ENCODE assay signal across 8 cellular contexts in genomic region chr22:17120711-17121234, GRCh38. TPM values are rescaled to one million over a fixed set of nuclear protein-coding genes. Genes with fewer than 3 reads are reported as not detected.
DNase-seq lines count a peak whose midpoint lies in the region; ATAC-seq and TF ChIP-seq lines count a peak whose summit lies in the region.

No MANE protein-coding gene starts in this region.

- H2AFZ ChIP-seq in H9 (ENCODE audit: low read length), result no peak overlapping the region

- ATAC-seq in activated naive CD8-positive, alpha-beta T cell treated with anti-CD3 and anti-CD28 coated beads, Interleukin-2, amount 10 ng/mL, durations not matched to agents 7 days and 5 days (ENCODE audit: low read depth), result peak; percentile 10
- ATAC-seq in left lobe of liver (peak; percentile 7), GM21423 (IDR thresholded peaks at IDR 0.05; ENCODE audit: unreplicated experiment) (no peak), HG02970 (IDR thresholded peaks at IDR 0.05; ENCODE audit: low FRiP score, unreplicated experiment) (no peak)

- no peaks in the 10 kb centered on the region for H3K36me3 ChIP-seq in transverse colon

- H3K4me1 ChIP-seq in H9 (ENCODE audit: insufficient read depth, low read length) (no peaks in the 10 kb centered on the region; the same call in 1 of the 2 replicates), transverse colon (peaks cover 3 to 25% (median 11%) of the 10 kb centered on the region in 4 donors)

- no peak overlapping the region for H3K14ac ChIP-seq in H9 (ENCODE audit: insufficient read depth, low read length)

- no peak for TF ChIP-seq CTCF in AG04450 (IDR thresholded peaks at IDR 0.05; ENCODE audit: low read depth, low read length)
- TF ChIP-seq CTCF in H9 (conservative IDR thresholded peaks at IDR 0.05), result no peak
- no peak for TF ChIP-seq CTCF in transverse colon (IDR thresholded peaks at IDR 0.05)

- no peak overlapping the region for H3K27ac ChIP-seq in AG04450 (ENCODE audit: low read depth, low read length)
- no peak overlapping the region for H3K27ac ChIP-seq in H9 (ENCODE audit: insufficient read length, low read depth, low read length)
- no peak overlapping the region for H3K27ac ChIP-seq in transverse colon

- TF ChIP-seq POLR2A in transverse colon (IDR thresholded peaks at IDR 0.05), result no peak

- CTCF ChIA-PET in AG04450 (lab: Charles Lee), result no interaction called here

- no peaks in the 10 kb centered on the region for H3K79me1 ChIP-seq in H9 (ENCODE audit: insufficient read depth, low read depth, low read length, poor library complexity, severe bottlenecking)

- no peak overlapping the region for H3K27ac Mint-ChIP-seq in H9
- H3K27ac Mint-ChIP-seq in activated naive CD8-positive, alpha-beta T cell treated with anti-CD3 and anti-CD28 coated beads, Interleukin-2, amount 10 ng/mL, durations not matched to agents 7 days and 5 days, result no peak overlapping the region

- WGBS in H9 (ENCODE audit: extremely low coverage, insufficient read length, low lambda C conversion rate), result no CpG with 5 or more reads among the region's 70 CpGs
- WGBS in transverse colon (ENCODE audit: low coverage in 1 of 2), 2 donors, result 0% methylated on average over 3 of the region's 70 CpGs; no CpG with 5 or more reads in 1 of the 2 donors

- no peak overlapping the region for H3K9ac ChIP-seq in H9 (ENCODE audit: extremely low read depth, insufficient read length, low read length)

- no peak for TF ChIP-seq EP300 in transverse colon (IDR thresholded peaks at IDR 0.05; ENCODE audit: low read depth)

- no peak for DNase-seq in AG04450 (ENCODE audit: low read depth, low spot score)
- no peak for DNase-seq in H9
- peak; percentile 48 for DNase-seq in activated naive CD8-positive, alpha-beta T cell treated with anti-CD3 and anti-CD28 coated beads, Interleukin-2, amount 10 ng/mL, durations not matched to agents 7 days and 5 days
- no peak for DNase-seq in left lobe of liver (ENCODE audit: low spot score)
- DNase-seq in transverse colon, result no peak
- DNase-seq in superior temporal gyrus (ENCODE audit: extremely low spot score), result no peak

- H3K27me3 ChIP-seq in AG04450 (ENCODE audit: control insufficient read depth, insufficient read depth, low read length), result peaks cover 26% of the 10 kb centered on the region
- no peaks in the 10 kb centered on the region for H3K27me3 ChIP-seq in H9 (ENCODE audit: insufficient read depth, low read length)
- H3K27me3 ChIP-seq in transverse colon, result peaks cover 57% of the 10 kb centered on the region

- H2BK120ac ChIP-seq in H9 (ENCODE audit: low read depth, low read length, poor library complexity, severe bottlenecking), result no peak overlapping the region

- H3T11ph ChIP-seq in H9 (ENCODE audit: low read length), result no peak overlapping the region

- H3K18ac ChIP-seq in H9 (ENCODE audit: insufficient read length, low read depth, low read length), result no peak overlapping the region

- no peak overlapping the region for H2AK5ac ChIP-seq in H9 (ENCODE audit: insufficient read length, low read length)

- intact Hi-C loops in transverse colon (cut with DNase I; ENCODE audit: low total_unique reads), result no loop called here

- H3K36me3 Mint-ChIP-seq in H9 (ENCODE audit: insufficient read depth in 1 of 3, low read depth in 3 of 3), result peaks cover 0 to 4% (median 0%) of the 10 kb centered on the region in 3 experiments; a peak in 2 of 7 replicates
- H3K36me3 Mint-ChIP-seq in activated naive CD8-positive, alpha-beta T cell treated with anti-CD3 and anti-CD28 coated beads, Interleukin-2, amount 10 ng/mL, durations not matched to agents 7 days and 5 days, result no peaks in the 10 kb centered on the region

- H3K23ac ChIP-seq in H9 (ENCODE audit: insufficient read length, low read depth, low read length), result no peak overlapping the region

- H3K4me2 ChIP-seq in H9 (ENCODE audit: insufficient read depth, insufficient read length, low read length), result peak overlapping the region; percentile 14

- no peak overlapping the region for H2BK12ac ChIP-seq in H9 (ENCODE audit: insufficient read length, low read depth, low read length)

- H2BK20ac ChIP-seq in H9 (ENCODE audit: low read depth, low read length, poor library complexity, severe bottlenecking), result no peak overlapping the region

- H3K4me3 ChIP-seq in AG04450 (ENCODE audit: low read depth, low read length) (peak overlapping the region; percentile 46), transverse colon (peak overlapping the region; percentile 13 to 77 (median 44))

- in situ Hi-C loops in transverse colon (cut with MboI; ENCODE audit: low pct_ligation_motif_present in 1 of 4, low pct_unique_long_range_greater_than_20kb in 1 of 4, low sequenced_read_pairs in 3 of 4), result no loop called here

- peaks cover 6% of the 10 kb centered on the region for H3K23me2 ChIP-seq in H9 (ENCODE audit: insufficient read length, low read depth, low read length, poor library complexity, severe bottlenecking)

- no peak overlapping the region for H2BK5ac ChIP-seq in H9 (ENCODE audit: insufficient read length, low read length)

- H3K4me1 Mint-ChIP-seq in H9, result peaks cover 35 to 37% of the 10 kb centered on the region in 2 experiments
- H3K4me1 Mint-ChIP-seq in activated naive CD8-positive, alpha-beta T cell treated with anti-CD3 and anti-CD28 coated beads, Interleukin-2, amount 10 ng/mL, durations not matched to agents 7 days and 5 days, result peaks cover 31% of the 10 kb centered on the region

- H3K9me3 Mint-ChIP-seq in H9, result no peaks in the 10 kb centered on the region
- H3K9me3 Mint-ChIP-seq in activated naive CD8-positive, alpha-beta T cell treated with anti-CD3 and anti-CD28 coated beads, Interleukin-2, amount 10 ng/mL, durations not matched to agents 7 days and 5 days, result no peaks in the 10 kb centered on the region

- H3K4me3 Mint-ChIP-seq in H9, result peak overlapping the region; percentile 56 to 73; a peak in 3 of 5 replicates
- H3K4me3 Mint-ChIP-seq in activated naive CD8-positive, alpha-beta T cell treated with anti-CD3 and anti-CD28 coated beads, Interleukin-2, amount 10 ng/mL, durations not matched to agents 7 days and 5 days, result no peak overlapping the region

- no peak overlapping the region for H4K5ac ChIP-seq in H9 (ENCODE audit: insufficient read length, low read depth, low read length)

- H2BK15ac ChIP-seq in H9 (ENCODE audit: low read depth, low read length), result no peak overlapping the region

- peaks cover 7% of the 10 kb centered on the region for H3K27me3 Mint-ChIP-seq in H9 (ENCODE audit: low read depth)
- H3K27me3 Mint-ChIP-seq in activated naive CD8-positive, alpha-beta T cell treated with anti-CD3 and anti-CD28 coated beads, Interleukin-2, amount 10 ng/mL, durations not matched to agents 7 days and 5 days, result peaks cover 29% of the 10 kb centered on the region

- H4K20me1 ChIP-seq in H9 (ENCODE audit: control insufficient read depth, insufficient read depth, insufficient read length), result no peaks in the 10 kb centered on the region

- H3K79me2 ChIP-seq in H9 (ENCODE audit: insufficient read depth, low read length), result no peaks in the 10 kb centered on the region

- H4K8ac ChIP-seq in H9 (replicated peaks; ENCODE audit: insufficient read length, low read depth, low read length), result no peak overlapping the region

- POLR2A ChIA-PET in AG04450 (lab: Yijun Ruan, JAX), result no interaction called here
- POLR2A ChIA-PET in activated naive CD8-positive, alpha-beta T cell treated with anti-CD3 and anti-CD28 coated beads, Interleukin-2, amount 10 ng/mL, durations not matched to agents 7 days and 5 days (lab: Charles Lee), result no interaction called here

- H3K4ac ChIP-seq in H9 (ENCODE audit: low read depth, low read length), result no peak overlapping the region

- H3K9me3 ChIP-seq in AG04450 (ENCODE audit: control insufficient read depth, insufficient read depth, low read length), result no peaks in the 10 kb centered on the region
- H3K9me3 ChIP-seq in H9 (ENCODE audit: control insufficient read depth, low read depth, low read length), result no peaks in the 10 kb centered on the region
- no peaks in the 10 kb centered on the region for H3K9me3 ChIP-seq in transverse colon

- H3K56ac ChIP-seq in H9 (ENCODE audit: insufficient read length, low read depth, low read length), result no peak overlapping the region

- H4K91ac ChIP-seq in H9 (ENCODE audit: insufficient read length, low read depth, low read length), result no peak overlapping the region

RNA-seq across cellular contexts. Expression of gene TMEM121B, which starts 0.4 kb away (rescaled TPM):
- polyA plus RNA-seq in AG04450 (2011; rRNA removed), result 0.05 and 0.06 TPM in 2 replicates
- polyA minus RNA-seq in AG04450 (2011; rRNA and poly(A)+ RNA removed), result 0.05 and 0.13 TPM in 2 replicates
- total RNA-seq in H9 (2021) (8.1 and 8.7 TPM in 2 replicates), left lobe of liver (0.10 TPM), transverse colon (under 1 TPM in 3 of 4 donors, not detected in 1; under 0.01 to 0.20 (median 0.16) TPM)
- under 1 TPM; 0.08 to 0.09 TPM for total RNA-seq in activated naive CD8-positive, alpha-beta T cell treated with anti-CD3 and anti-CD28 coated beads, Interleukin-2, amount 10 ng/mL, durations not matched to agents 7 days and 5 days

RNA-seq across cellular contexts. Expression of gene IL17RA, which starts 36.0 kb away (rescaled TPM):
- 20.3 and 22.3 TPM in 2 replicates for polyA plus RNA-seq in AG04450 (2011; rRNA removed)
- polyA minus RNA-seq in AG04450 (2011; rRNA and poly(A)+ RNA removed), result 12.5 and 16.9 TPM in 2 replicates
- total RNA-seq in H9 (2021) (8.7 and 12.4 TPM in 2 replicates), left lobe of liver (11.1 TPM), transverse colon (10 to 100 TPM; 18.4 to 51.3 (median 32.9) TPM)
- 10 to 100 TPM; 46.7 to 48.0 TPM for total RNA-seq in activated naive CD8-positive, alpha-beta T cell treated with anti-CD3 and anti-CD28 coated beads, Interleukin-2, amount 10 ng/mL, durations not matched to agents 7 days and 5 days

RNA-seq across cellular contexts. Expression of gene HDHD5, which starts 38.3 kb away (rescaled TPM):
- 14.4 and 17.0 TPM in 2 replicates for polyA plus RNA-seq in AG04450 (2011; rRNA removed)
- polyA minus RNA-seq in AG04450 (2011; rRNA and poly(A)+ RNA removed), result 11.1 and 14.9 TPM in 2 replicates
- total RNA-seq in H9 (2021) (68.4 and 71.3 TPM in 2 replicates), left lobe of liver (31.7 TPM), transverse colon (10 to 100 TPM; 24.7 to 51.9 (median 42.3) TPM)
- 10 to 100 TPM; 33.7 to 34.7 TPM for total RNA-seq in activated naive CD8-positive, alpha-beta T cell treated with anti-CD3 and anti-CD28 coated beads, Interleukin-2, amount 10 ng/mL, durations not matched to agents 7 days and 5 days

Comparison
In these comparisons a context has a peak if more than half of its experiments do, and no peak if none do; other contexts are left out.
1. ATAC-seq: peak in activated naive CD8-positive, alpha-beta T cell treated with anti-CD3 and anti-CD28 coated beads, Interleukin-2, amount 10 ng/mL, durations not matched to agents 7 days and 5 days (single experiment) and left lobe of liver (single experiment); none in GM21423 (single experiment) and HG02970 (single experiment).